In genomic region chr21:32777269-32777668, GRCh38 we compare ENCODE assay signal across 25 cellular contexts.
"Had no signal": no experiment of that assay in that cellular context is flagged by ENCODE, and none has a peak within 500 bp of the region (broad histone marks: within the 10 kb centered on the region; RNA-seq: fewer than 3 reads in every experiment).

No MANE protein-coding gene starts in this region.

- H3K27me3 ChIP-seq: adrenal gland, breast epithelium, hepatocyte, left lung, upper lobe of right lung had no signal

- H3K4me2 ChIP-seq: hepatocyte, smooth muscle cell had no signal

- ATAC-seq: left lung; sciatic nerve; stimulated activated naive B cell treated with anti-CD40 and anti-IgM and Interleukin-4, amounts not matched to agents 10 μg/mL and 1 μg/mL and 100 μg/mL, for 72 hours; upper lobe of right lung; WTC11 had no signal

- H3K4me3 ChIP-seq: adrenal gland, breast epithelium, hepatocyte, left lung, lung, smooth muscle cell, upper lobe of right lung had no signal

- H3K9me3 ChIP-seq: adrenal gland, breast epithelium, left lung, upper lobe of right lung had no signal

- H2AFZ ChIP-seq: hepatocyte had no signal

- H3K4me1 ChIP-seq: breast epithelium had no signal

- FAIRE-seq: astrocyte, colon, frontal cortex had no signal

- H3K36me3 ChIP-seq: adrenal gland, breast epithelium, left lung, upper lobe of right lung had no signal

- H3K27ac ChIP-seq: adrenal gland, breast epithelium, hepatocyte, left lung, upper lobe of right lung had no signal

- DNase-seq: activated CD4-positive, alpha-beta memory T cell treated with anti-CD3 and anti-CD28 coated beads, Interleukin-2, amount 10 ng/mL, durations not matched to agents 7 days and 5 days; activated CD4-positive, alpha-beta T cell treated with anti-CD3 and anti-CD28 coated beads, Interleukin-2, amount 10 ng/mL, durations not matched to agents 24 days and 14 days; activated effector memory CD4-positive, alpha-beta T cell treated with Interleukin-2 at 50 U/mL for 16 hours; activated naive CD4-positive, alpha-beta T cell treated with anti-CD3 and anti-CD28 coated beads, Interleukin-2, amount 10 ng/mL, durations not matched to agents 7 days and 5 days; adrenal gland; effector memory CD4-positive, alpha-beta T cell; glutamatergic neuron; immature natural killer cell; kidney glomerular epithelial cell; left lung; naive B cell; occipital lobe; stimulated activated CD4-positive, alpha-beta T cell treated with anti-CD3 and anti-CD28 coated beads, Interleukin-15, amount 100 ng/mL, for 24 hours; stimulated activated naive B cell treated with anti-CD40 and anti-IgM and Interleukin-4, amounts not matched to agents 10 μg/mL and 1 μg/mL and 100 μg/mL, for 72 hours; T1000; upper lobe of right lung had no signal
